Comparison of ENCODE assay signal across 9 cellular contexts in the genomic region with DNA sequence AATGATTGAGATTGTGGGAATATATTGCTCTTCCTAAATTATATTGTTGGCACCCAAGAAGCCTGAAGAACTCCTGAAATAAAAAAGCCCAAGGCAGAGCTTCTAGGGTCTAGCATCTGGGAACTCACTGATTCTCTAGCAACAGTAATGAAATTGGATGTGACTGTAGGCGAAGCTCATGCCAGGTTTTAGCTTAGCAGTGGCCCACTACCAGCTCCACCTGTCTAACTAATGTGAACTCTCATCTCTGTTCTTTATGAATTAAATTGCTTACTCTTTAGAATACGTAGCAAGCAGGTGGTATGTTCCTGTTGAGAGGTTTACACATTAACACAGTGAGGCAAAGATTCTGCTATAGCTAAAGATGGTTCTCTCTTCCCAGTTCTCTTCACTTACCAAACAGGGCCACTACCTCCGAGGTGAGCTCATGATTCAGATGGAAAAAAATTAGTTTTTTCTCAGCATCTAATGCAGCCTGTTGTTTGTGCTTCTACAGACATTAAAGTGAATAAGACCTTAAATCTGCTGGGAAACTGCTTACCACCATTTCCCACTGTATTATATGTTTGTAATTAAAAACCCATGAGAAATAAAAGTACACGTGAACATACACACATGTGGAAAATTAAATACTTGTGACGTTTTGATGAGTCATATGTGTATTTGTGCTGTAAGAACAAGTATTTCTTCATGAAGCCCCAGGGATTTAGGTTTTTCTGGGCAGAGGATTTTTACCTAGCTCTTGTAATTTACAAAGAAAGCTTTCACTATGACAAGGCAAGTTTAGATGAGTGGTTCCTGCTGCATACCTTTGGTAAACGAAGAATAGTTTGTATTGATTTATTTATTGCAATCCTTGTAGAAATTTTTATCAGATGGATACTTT.
DNase-seq lines count a peak whose midpoint lies in the region; ATAC-seq lines count a peak whose summit lies in the region.
"Had no signal": no experiment of that assay in that cellular context is flagged by ENCODE, and none has a peak within 500 bp of the region (broad histone marks: within the 10 kb centered on the region; RNA-seq: fewer than 3 reads in every experiment).

No MANE protein-coding gene starts in this region.

- peaks cover 7% of the 10 kb centered on the region for H3K4me1 Mint-ChIP-seq in activated T-helper 2 cell treated with anti-CD3 and anti-CD28 coated beads, Interferon-gamma antibody, Interleukin-2, Interleukin-4, amounts not matched to agents 10 μg/mL and 5 μg/mL and 100 μg/mL, durations not matched to agents 14 hours and 24 hours and 36 hours (ENCODE audit: low read depth)

- H3K27ac Mint-ChIP-seq in activated T-helper 2 cell treated with anti-CD3 and anti-CD28 coated beads, Interferon-gamma antibody, Interleukin-2, Interleukin-4, amounts not matched to agents 10 μg/mL and 5 μg/mL and 100 μg/mL, durations not matched to agents 14 hours and 24 hours and 36 hours, result no peak overlapping the region

- H3K27me3 Mint-ChIP-seq in activated T-helper 2 cell treated with anti-CD3 and anti-CD28 coated beads, Interferon-gamma antibody, Interleukin-2, Interleukin-4, amounts not matched to agents 10 μg/mL and 5 μg/mL and 100 μg/mL, durations not matched to agents 14 hours and 24 hours and 36 hours (ENCODE audit: low read depth), result no peaks in the 10 kb centered on the region

- intact Hi-C loops in activated T-helper 2 cell treated with anti-CD3 and anti-CD28 coated beads, Interferon-gamma antibody, Interleukin-2, Interleukin-4, amounts not matched to agents 10 μg/mL and 5 μg/mL and 100 μg/mL, durations not matched to agents 14 hours and 24 hours and 36 hours (cut with micrococcal nuclease), result no loop called here

- ATAC-seq in GM18499 (IDR thresholded peaks at IDR 0.05; ENCODE audit: insufficient read depth, unreplicated experiment) (peak; percentile 60), GM21786 (IDR thresholded peaks at IDR 0.05; ENCODE audit: unreplicated experiment) (peak; percentile 51), HG03565 (IDR thresholded peaks at IDR 0.05; ENCODE audit: unreplicated experiment) (peak; percentile 58)

- H3K9me3 Mint-ChIP-seq in activated T-helper 2 cell treated with anti-CD3 and anti-CD28 coated beads, Interferon-gamma antibody, Interleukin-2, Interleukin-4, amounts not matched to agents 10 μg/mL and 5 μg/mL and 100 μg/mL, durations not matched to agents 14 hours and 24 hours and 36 hours, result peaks cover 3% of the 10 kb centered on the region

- peaks cover 13% of the 10 kb centered on the region for H3K36me3 Mint-ChIP-seq in activated T-helper 2 cell treated with anti-CD3 and anti-CD28 coated beads, Interferon-gamma antibody, Interleukin-2, Interleukin-4, amounts not matched to agents 10 μg/mL and 5 μg/mL and 100 μg/mL, durations not matched to agents 14 hours and 24 hours and 36 hours (ENCODE audit: low read depth)

- DNase-seq in fibroblast of gingiva (ENCODE audit: low read depth) (peak; percentile 91), SIG-M5 (lab: John Stamatoyannopoulos, UW) (no peak), pons (ENCODE audit: low spot score) (no peak)
- no peak for DNase-seq in stimulated activated CD4-positive, alpha-beta T cell treated with anti-CD3 and anti-CD28 coated beads, Interleukin-2, amount 100 ng/mL, for 24 hours
- DNase-seq in activated T-helper 2 cell treated with anti-CD3 and anti-CD28 coated beads, Interferon-gamma antibody, Interleukin-2, Interleukin-4, amounts not matched to agents 10 μg/mL and 5 μg/mL and 100 μg/mL, durations not matched to agents 14 hours and 24 hours and 36 hours (ENCODE audit: low spot score), result no peak
- DNase-seq: stomach had no signal

- no peak overlapping the region for H3K4me3 Mint-ChIP-seq in activated T-helper 2 cell treated with anti-CD3 and anti-CD28 coated beads, Interferon-gamma antibody, Interleukin-2, Interleukin-4, amounts not matched to agents 10 μg/mL and 5 μg/mL and 100 μg/mL, durations not matched to agents 14 hours and 24 hours and 36 hours (ENCODE audit: low read depth)
